ENCODE assay signal across 14 cellular contexts in genomic region chr10:50648089-50648934, GRCh38. TPM values are rescaled to one million over a fixed set of nuclear protein-coding genes. Genes with fewer than 3 reads are reported as not detected.
DNase-seq lines count a peak whose midpoint lies in the region; ATAC-seq and TF ChIP-seq lines count a peak whose summit lies in the region.
"Had no signal": no experiment of that assay in that cellular context is flagged by ENCODE, and none has a peak within 500 bp of the region (broad histone marks: within the 10 kb centered on the region; RNA-seq: fewer than 3 reads in every experiment).

No MANE protein-coding gene starts in this region.

- no TSS peak for BruUV-seq in OCI-LY7 (replicated peaks; lab: Mats Ljungman, UMichigan)

- intact Hi-C loops in OCI-LY7 (cut with micrococcal nuclease; ENCODE audit: unreplicated experiment) = loop anchor here (1.0 to 2.0 kb wide), 2 partner anchors 24 to 288 kb away; no protein-coding TSS in a partner anchor

- H3K27ac ChIP-seq in OCI-LY7 (ENCODE audit: low read depth, low read length, poor library complexity, severe bottlenecking) = peak overlapping the region; percentile 96
- H3K27ac ChIP-seq: hepatocyte, SJSA1 had no signal

- H3K9me3 Mint-ChIP-seq in progenitor cell of endocrine pancreas (ENCODE audit: low read depth) = no peaks in the 10 kb centered on the region
- H3K9me3 Mint-ChIP-seq: activated naive CD4-positive, alpha-beta T cell treated with anti-CD3 and anti-CD28 coated beads, Interleukin-2, amount 50 U/mL, for 72 hours; mesothelial cell of epicardium had no signal

- H3K79me2 ChIP-seq in OCI-LY7 (ENCODE audit: insufficient read depth, low read depth, low read length) = peaks cover 9% of the 10 kb centered on the region; the same call in 1 of the 2 replicates
- H3K79me2 ChIP-seq: hepatocyte had no signal

- H3K4me1 Mint-ChIP-seq in progenitor cell of endocrine pancreas (ENCODE audit: low read depth) = peaks cover 3% of the 10 kb centered on the region
- H3K4me1 Mint-ChIP-seq: mesothelial cell of epicardium had no signal

- peak overlapping the region; percentile 81 for H3K4me2 ChIP-seq in OCI-LY7 (ENCODE audit: low read length)
- H3K4me2 ChIP-seq: hepatocyte had no signal

- DNase-seq in OCI-LY7 (ENCODE audit: low spot score) (peak; percentile 90), NCI-H2107 treated with DMSO at 0.1 percent for 48 hours (lab: John Stamatoyannopoulos, UW; ENCODE audit: unreplicated experiment) (no peak), cerebellar cortex (ENCODE audit: low spot score) (no peak), SKM-1 treated with dmso at 0.1 percent for 144 hours (lab: John Stamatoyannopoulos, UW; ENCODE audit: unreplicated experiment) (no peak), progenitor cell of endocrine pancreas (ENCODE audit: low spot score, unreplicated experiment) (no peak)
- DNase-seq: effector memory CD4-positive, alpha-beta T cell; NCI-H2171 treated with DMSO at 0.1 percent for 48 hours had no signal

- peaks cover 100% of the 10 kb centered on the region for H3K4me1 ChIP-seq in OCI-LY7 (ENCODE audit: insufficient read depth, low read length, poor library complexity, severe bottlenecking)
- H3K4me1 ChIP-seq: SJSA1 had no signal

- TF ChIP-seq CTCF in OCI-LY7 (conservative IDR thresholded peaks at IDR 0.05; ENCODE audit: low read length) (no peak), progenitor cell of endocrine pancreas (IDR thresholded peaks at IDR 0.05; ENCODE audit: unreplicated experiment) (no peak)

- H2AFZ ChIP-seq in OCI-LY7 (ENCODE audit: low read length) = peak overlapping the region; percentile 62
- H2AFZ ChIP-seq: hepatocyte had no signal

- H3K27me3 Mint-ChIP-seq in progenitor cell of endocrine pancreas = no peaks in the 10 kb centered on the region

- no peaks in the 10 kb centered on the region for H3K9me2 ChIP-seq in OCI-LY7 (ENCODE audit: insufficient read depth, low read length)

- peaks cover 5% of the 10 kb centered on the region; the same call in 1 of the 2 replicates for H3K36me3 ChIP-seq in OCI-LY7 (ENCODE audit: insufficient read depth, low read length)
- H3K36me3 ChIP-seq: SJSA1 had no signal

- no peak overlapping the region for H3K27ac Mint-ChIP-seq in progenitor cell of endocrine pancreas
- H3K27ac Mint-ChIP-seq: activated naive CD4-positive, alpha-beta T cell treated with anti-CD3 and anti-CD28 coated beads, Interleukin-2, amount 50 U/mL, for 72 hours; mesothelial cell of epicardium had no signal

- no peaks in the 10 kb centered on the region for H3K9me3 ChIP-seq in OCI-LY7 (ENCODE audit: low read length)
- H3K9me3 ChIP-seq: SJSA1 had no signal

- CTCF ChIA-PET in OCI-LY7 (lab: Charles Lee; ENCODE audit: unreplicated experiment) = interaction anchor here (0.9 to 1.6 kb wide), 4 partner anchors 9 to 28 kb away, joined by 3 to 5 read pairs (median 3); no protein-coding TSS in a partner anchor

- H4K20me1 ChIP-seq in OCI-LY7 (ENCODE audit: insufficient read depth, low read length) = no peaks in the 10 kb centered on the region

- H3K36me3 Mint-ChIP-seq in progenitor cell of endocrine pancreas (ENCODE audit: insufficient read depth) = no peaks in the 10 kb centered on the region
- H3K36me3 Mint-ChIP-seq: activated naive CD4-positive, alpha-beta T cell treated with anti-CD3 and anti-CD28 coated beads, Interleukin-2, amount 50 U/mL, for 72 hours; mesothelial cell of epicardium had no signal

- ATAC-seq in GM18502 (IDR thresholded peaks at IDR 0.05; ENCODE audit: poor library complexity, unreplicated experiment) (peak; percentile 64), GM21367 (IDR thresholded peaks at IDR 0.05; ENCODE audit: unreplicated experiment) (peak; percentile 65), HG02981 (IDR thresholded peaks at IDR 0.05; ENCODE audit: unreplicated experiment) (peak; percentile 88)
- ATAC-seq: activated naive CD4-positive, alpha-beta T cell treated with anti-CD3 and anti-CD28 coated beads, Interleukin-2, amount 50 U/mL, for 72 hours had no signal

- no peak overlapping the region for H3K4me3 Mint-ChIP-seq in progenitor cell of endocrine pancreas (ENCODE audit: low read depth)
- H3K4me3 Mint-ChIP-seq: mesothelial cell of epicardium had no signal

- H3K4me3 ChIP-seq in OCI-LY7 (ENCODE audit: low read depth, low read length, poor library complexity, severe bottlenecking) = peak overlapping the region; percentile 63
- H3K4me3 ChIP-seq: hepatocyte, SJSA1 had no signal

- POLR2A ChIA-PET in OCI-LY7 (lab: Charles Lee) = interaction anchor here (0.6 to 11.8 kb wide), 11 partner anchors 11 to 1513 kb away, joined by 3 to 213 read pairs (median 4); partner anchors contain the start of gene SGMS1

RNA-seq across cellular contexts. Expression of gene SGMS1, which starts 24.6 kb away (rescaled TPM):
- total RNA-seq in OCI-LY7 (2014; rRNA removed; shearing (Covaris generic)) = 45.4 and 65.6 TPM in 2 replicates
- 57.5 and 64.7 TPM in 2 replicates for total RNA-seq in OCI-LY7 (2022)
- total RNA-seq in progenitor cell of endocrine pancreas = 25.0 and 28.5 TPM in 2 replicates
